In genomic region chr13:41546372-41547252, GRCh38 we compare ENCODE assay signal across 1 cellular context.
TF ChIP-seq lines count a peak whose summit lies in the region.

No MANE protein-coding gene starts in this region.

TF ChIP-seq in HepG2, 621 proteins besides CTCF, POLR2A, EP300 and RAD21 (continued from another document):
- TF ChIP-seq ZBTB33 (CRISPR knock-in tag; IDR thresholded peaks at IDR 0.05), result no peak
- TF ChIP-seq RFX3 (CRISPR knock-in tag; IDR thresholded peaks at IDR 0.05), result no peak
- no peak for TF ChIP-seq ISX (CRISPR knock-in tag; conservative IDR thresholded peaks at IDR 0.05)
- TF ChIP-seq ZSCAN9 (CRISPR knock-in tag; IDR thresholded peaks at IDR 0.05; ENCODE audit: borderline replicate concordance), result no peak
- TF ChIP-seq ZIK1 (CRISPR knock-in tag; IDR thresholded peaks at IDR 0.05; ENCODE audit: borderline replicate concordance, low read depth), result no peak
- no peak for TF ChIP-seq ZNF142 (CRISPR knock-in tag; IDR thresholded peaks at IDR 0.05)
- TF ChIP-seq ZNF24 (IDR thresholded peaks at IDR 0.05), result peak; percentile 63; the same call in 1 of the 2 replicates
- TF ChIP-seq ZBTB20 (CRISPR knock-in tag; IDR thresholded peaks at IDR 0.05; ENCODE audit: borderline replicate concordance, low read depth), result no peak
- TF ChIP-seq, protein P1, sequence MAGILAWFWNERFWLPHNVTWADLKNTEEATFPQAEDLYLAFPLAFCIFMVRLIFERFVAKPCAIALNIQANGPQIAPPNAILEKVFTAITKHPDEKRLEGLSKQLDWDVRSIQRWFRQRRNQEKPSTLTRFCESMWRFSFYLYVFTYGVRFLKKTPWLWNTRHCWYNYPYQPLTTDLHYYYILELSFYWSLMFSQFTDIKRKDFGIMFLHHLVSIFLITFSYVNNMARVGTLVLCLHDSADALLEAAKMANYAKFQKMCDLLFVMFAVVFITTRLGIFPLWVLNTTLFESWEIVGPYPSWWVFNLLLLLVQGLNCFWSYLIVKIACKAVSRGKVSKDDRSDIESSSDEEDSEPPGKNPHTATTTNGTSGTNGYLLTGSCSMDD (CRISPR knock-in tag; IDR thresholded peaks at IDR 0.05), result no peak
- TF ChIP-seq ATF1 (CRISPR knock-in tag; IDR thresholded peaks at IDR 0.05), result no peak
